Comparison of ENCODE assay signal across 14 cellular contexts in genomic region chr4:56646341-56646740, GRCh38. TPM values are rescaled to one million over a fixed set of nuclear protein-coding genes. Genes with fewer than 3 reads are reported as not detected.
DNase-seq lines count a peak whose midpoint lies in the region; ATAC-seq and TF ChIP-seq lines count a peak whose summit lies in the region.
"Had no signal": no experiment of that assay in that cellular context is flagged by ENCODE, and none has a peak within 500 bp of the region (broad histone marks: within the 10 kb centered on the region; RNA-seq: fewer than 3 reads in every experiment).

No MANE protein-coding gene starts in this region.

- H3K4me3 Mint-ChIP-seq in activated CD8-positive, alpha-beta T cell treated with anti-CD3 and anti-CD28 coated beads for 36 hours, result no peak overlapping the region
- H3K4me3 Mint-ChIP-seq in activated CD8-positive, alpha-beta T cell treated with anti-CD3 and anti-CD28 coated beads, Interleukin-2, amount 10 ng/mL, durations not matched to agents 7 days and 5 days, result no peak overlapping the region
- no peak overlapping the region for H3K4me3 Mint-ChIP-seq in immature natural killer cell
- no peak overlapping the region for H3K4me3 Mint-ChIP-seq in stimulated activated naive CD8-positive, alpha-beta T cell treated with anti-CD3 and anti-CD28 coated beads, Interleukin-15, Interleukin-2, amounts not matched to agents 100 ng/mL and 50 ng/mL, for 24 hours
- H3K4me3 Mint-ChIP-seq: CD4-positive, CD25-positive, alpha-beta regulatory T cell had no signal

- DNase-seq in activated CD8-positive, alpha-beta T cell treated with anti-CD3 and anti-CD28 coated beads for 36 hours, result peak; percentile 61
- no peak for DNase-seq in activated CD8-positive, alpha-beta T cell treated with anti-CD3 and anti-CD28 coated beads, Interleukin-2, amount 10 ng/mL, durations not matched to agents 7 days and 5 days
- no peak for DNase-seq in immature natural killer cell
- DNase-seq in T-helper 2 cell, result no peak
- no peak for DNase-seq in COLO668 (lab: John Stamatoyannopoulos, UW; ENCODE audit: unreplicated experiment)
- DNase-seq: ACHN; Calu3; CD4-positive, CD25-positive, alpha-beta regulatory T cell; DMS 273 treated with DMSO at 0.1 percent for 48 hours; GM23248 had no signal

- peak overlapping the region; percentile 43 for H3K27ac Mint-ChIP-seq in activated CD8-positive, alpha-beta T cell treated with anti-CD3 and anti-CD28 coated beads for 36 hours
- H3K27ac Mint-ChIP-seq in activated CD8-positive, alpha-beta T cell treated with anti-CD3 and anti-CD28 coated beads, Interleukin-2, amount 10 ng/mL, durations not matched to agents 7 days and 5 days, result no peak overlapping the region
- peak overlapping the region; percentile 32 to 97 (median 80) for H3K27ac Mint-ChIP-seq in immature natural killer cell
- peak overlapping the region; percentile 3 for H3K27ac Mint-ChIP-seq in stimulated activated naive CD8-positive, alpha-beta T cell treated with anti-CD3 and anti-CD28 coated beads, Interleukin-15, Interleukin-2, amounts not matched to agents 100 ng/mL and 50 ng/mL, for 24 hours
- H3K27ac Mint-ChIP-seq: CD4-positive, CD25-positive, alpha-beta regulatory T cell had no signal

- TF ChIP-seq EP300 in Ishikawa (IDR thresholded peaks at IDR 0.05; ENCODE audit: borderline replicate concordance), result no peak

- peaks cover 43% of the 10 kb centered on the region for H3K36me3 Mint-ChIP-seq in activated CD8-positive, alpha-beta T cell treated with anti-CD3 and anti-CD28 coated beads for 36 hours (ENCODE audit: low read depth)
- peaks cover 53% of the 10 kb centered on the region for H3K36me3 Mint-ChIP-seq in activated CD8-positive, alpha-beta T cell treated with anti-CD3 and anti-CD28 coated beads, Interleukin-2, amount 10 ng/mL, durations not matched to agents 7 days and 5 days (ENCODE audit: low read depth)
- H3K36me3 Mint-ChIP-seq in immature natural killer cell, result peaks cover 21 to 46% (median 23%) of the 10 kb centered on the region in 3 donors
- H3K36me3 Mint-ChIP-seq in stimulated activated naive CD8-positive, alpha-beta T cell treated with anti-CD3 and anti-CD28 coated beads, Interleukin-15, Interleukin-2, amounts not matched to agents 100 ng/mL and 50 ng/mL, for 24 hours (ENCODE audit: low read depth), result peaks cover 54% of the 10 kb centered on the region
- H3K36me3 Mint-ChIP-seq: CD4-positive, CD25-positive, alpha-beta regulatory T cell had no signal

- no peak for ATAC-seq in activated CD8-positive, alpha-beta T cell treated with anti-CD3 and anti-CD28 coated beads for 36 hours
- no peak for ATAC-seq in activated CD8-positive, alpha-beta T cell treated with anti-CD3 and anti-CD28 coated beads, Interleukin-2, amount 10 ng/mL, durations not matched to agents 7 days and 5 days

- intact Hi-C loops in activated CD8-positive, alpha-beta T cell treated with anti-CD3 and anti-CD28 coated beads for 36 hours (cut with micrococcal nuclease), result no loop called here

- no peak for TF ChIP-seq RAD21 in Ishikawa (IDR thresholded peaks at IDR 0.05; ENCODE audit: low read depth)

- CTCF ChIA-PET in activated CD8-positive, alpha-beta T cell treated with anti-CD3 and anti-CD28 coated beads for 36 hours (lab: Charles Lee), result interaction anchor here (0.8 to 1.0 kb wide), 2 partner anchors 17 to 33 kb away, joined by 3 read pairs; no protein-coding TSS in a partner anchor
- CTCF ChIA-PET in activated CD8-positive, alpha-beta T cell treated with anti-CD3 and anti-CD28 coated beads, Interleukin-2, amount 10 ng/mL, durations not matched to agents 7 days and 5 days (lab: Charles Lee), result interaction anchor here (0.8 to 1.5 kb wide), 2 partner anchors 13 to 153 kb away, joined by 3 to 4 read pairs; no protein-coding TSS in a partner anchor

- peaks cover 48% of the 10 kb centered on the region for H3K4me1 Mint-ChIP-seq in activated CD8-positive, alpha-beta T cell treated with anti-CD3 and anti-CD28 coated beads for 36 hours (ENCODE audit: low read depth)
- peaks cover 51% of the 10 kb centered on the region for H3K4me1 Mint-ChIP-seq in activated CD8-positive, alpha-beta T cell treated with anti-CD3 and anti-CD28 coated beads, Interleukin-2, amount 10 ng/mL, durations not matched to agents 7 days and 5 days (ENCODE audit: low read depth)
- peaks cover 51 to 82% of the 10 kb centered on the region in 2 donors for H3K4me1 Mint-ChIP-seq in immature natural killer cell
- peaks cover 72% of the 10 kb centered on the region for H3K4me1 Mint-ChIP-seq in stimulated activated naive CD8-positive, alpha-beta T cell treated with anti-CD3 and anti-CD28 coated beads, Interleukin-15, Interleukin-2, amounts not matched to agents 100 ng/mL and 50 ng/mL, for 24 hours (ENCODE audit: low read depth)

- no peak for TF ChIP-seq CTCF in activated CD8-positive, alpha-beta T cell treated with anti-CD3 and anti-CD28 coated beads for 36 hours (IDR thresholded peaks at IDR 0.05)

- peaks cover 13% of the 10 kb centered on the region for H3K9me3 Mint-ChIP-seq in activated CD8-positive, alpha-beta T cell treated with anti-CD3 and anti-CD28 coated beads for 36 hours
- H3K9me3 Mint-ChIP-seq in activated CD8-positive, alpha-beta T cell treated with anti-CD3 and anti-CD28 coated beads, Interleukin-2, amount 10 ng/mL, durations not matched to agents 7 days and 5 days (ENCODE audit: insufficient read depth), result peaks cover 6% of the 10 kb centered on the region
- H3K9me3 Mint-ChIP-seq in immature natural killer cell, result peaks cover 0 to 8% (median 1%) of the 10 kb centered on the region in 6 donors
- H3K9me3 Mint-ChIP-seq in stimulated activated naive CD8-positive, alpha-beta T cell treated with anti-CD3 and anti-CD28 coated beads, Interleukin-15, Interleukin-2, amounts not matched to agents 100 ng/mL and 50 ng/mL, for 24 hours, result peaks cover 14% of the 10 kb centered on the region

- H3K27me3 Mint-ChIP-seq in activated CD8-positive, alpha-beta T cell treated with anti-CD3 and anti-CD28 coated beads for 36 hours, result peaks cover 3% of the 10 kb centered on the region
- H3K27me3 Mint-ChIP-seq in activated CD8-positive, alpha-beta T cell treated with anti-CD3 and anti-CD28 coated beads, Interleukin-2, amount 10 ng/mL, durations not matched to agents 7 days and 5 days (ENCODE audit: low read depth), result no peaks in the 10 kb centered on the region
- peaks cover 6 to 13% (median 8%) of the 10 kb centered on the region in 3 donors for H3K27me3 Mint-ChIP-seq in immature natural killer cell (ENCODE audit: low read depth in 3 of 3)
- no peaks in the 10 kb centered on the region for H3K27me3 Mint-ChIP-seq in stimulated activated naive CD8-positive, alpha-beta T cell treated with anti-CD3 and anti-CD28 coated beads, Interleukin-15, Interleukin-2, amounts not matched to agents 100 ng/mL and 50 ng/mL, for 24 hours

- POLR2A ChIA-PET in activated CD8-positive, alpha-beta T cell treated with anti-CD3 and anti-CD28 coated beads for 36 hours (lab: Charles Lee), result interaction anchor here (0.5 kb wide), 1 partner anchor 257 kb away, joined by 3 read pairs; no protein-coding TSS in a partner anchor
- POLR2A ChIA-PET in activated CD8-positive, alpha-beta T cell treated with anti-CD3 and anti-CD28 coated beads, Interleukin-2, amount 10 ng/mL, durations not matched to agents 7 days and 5 days (lab: Charles Lee), result no interaction called here

TF ChIP-seq in Ishikawa, 13 proteins besides CTCF, POLR2A, EP300 and RAD21:
- TF ChIP-seq, protein P1, sequence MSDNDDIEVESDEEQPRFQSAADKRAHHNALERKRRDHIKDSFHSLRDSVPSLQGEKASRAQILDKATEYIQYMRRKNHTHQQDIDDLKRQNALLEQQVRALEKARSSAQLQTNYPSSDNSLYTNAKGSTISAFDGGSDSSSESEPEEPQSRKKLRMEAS (IDR thresholded peaks at IDR 0.05), result no peak
- TF ChIP-seq USF1 (IDR thresholded peaks at IDR 0.05), result peak; percentile 55

RNA-seq across cellular contexts. Expression of gene HOPX, which starts 34.8 kb away (rescaled TPM):
- total RNA-seq in activated CD8-positive, alpha-beta T cell treated with anti-CD3 and anti-CD28 coated beads for 36 hours, result 10 to 100 TPM; 55.8 to 58.7 TPM
- total RNA-seq in activated CD8-positive, alpha-beta T cell treated with anti-CD3 and anti-CD28 coated beads, Interleukin-2, amount 10 ng/mL, durations not matched to agents 7 days and 5 days, result 10 to 100 TPM; 63.6 to 67.4 TPM
- polyA plus RNA-seq in immature natural killer cell, result 1,000 to 10,000 TPM; 1,315 to 2,032 (median 1,652) TPM
- total RNA-seq: A172, Calu3, Daoy, GM23248 had no signal
- polyA plus RNA-seq: GM23248 had no signal
